7 cellular contexts compared by ENCODE assay signal in the genomic region with DNA sequence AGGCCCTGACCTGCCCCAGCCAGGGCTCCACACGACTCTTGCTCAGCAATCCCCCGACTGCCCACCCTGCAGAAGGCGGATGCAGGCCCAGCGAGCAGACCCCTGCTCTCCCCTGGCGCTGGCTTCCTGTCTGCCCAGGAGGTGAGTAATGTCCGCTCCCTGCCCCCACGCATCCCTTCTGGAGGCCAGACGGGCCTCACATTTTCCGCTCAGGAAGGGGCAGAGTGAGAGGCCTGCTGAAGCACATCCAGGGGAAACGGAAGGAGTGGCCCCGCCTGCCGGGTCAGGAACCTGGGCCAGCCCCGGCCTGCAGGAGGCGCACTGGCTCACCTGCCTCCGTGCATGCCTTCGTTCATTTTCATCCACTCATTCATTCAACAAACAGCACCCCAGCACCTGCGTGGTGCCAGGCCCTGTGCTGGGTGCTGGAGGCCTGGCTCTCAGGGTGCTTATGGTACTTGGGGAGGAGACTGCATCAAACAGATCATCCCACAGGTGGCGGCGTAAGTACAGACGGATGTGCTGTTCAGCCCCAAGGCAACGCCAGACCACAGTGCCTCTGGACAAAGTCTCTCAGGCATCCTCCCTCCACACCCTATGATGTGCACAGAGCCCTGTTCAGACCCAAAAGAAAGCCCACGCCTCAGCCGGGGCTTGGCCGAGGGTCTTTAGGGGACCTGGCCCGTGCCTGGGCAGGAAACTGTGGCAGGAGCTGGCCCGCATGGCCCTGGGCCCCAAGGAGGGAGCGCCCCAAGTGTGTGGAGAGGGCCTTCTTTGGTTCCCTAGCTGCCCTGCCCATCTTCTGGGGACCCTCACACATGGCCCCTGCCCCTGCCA.
DNase-seq lines count a peak whose midpoint lies in the region; ATAC-seq and TF ChIP-seq lines count a peak whose summit lies in the region.

No MANE protein-coding gene starts in this region.

- 47 to 60% (median 49%) methylated on average over 14 to 27 of the region's 27 CpGs for WGBS in adrenal gland, 4 donors

- H4K20me1 ChIP-seq in Loucy (ENCODE audit: insufficient read depth, low read length, poor library complexity, severe bottlenecking), result peaks cover 89% of the 10 kb centered on the region

- no peaks in the 10 kb centered on the region for H3K9me3 Mint-ChIP-seq in stimulated activated naive CD8-positive, alpha-beta T cell treated with anti-CD3 and anti-CD28 coated beads, Interleukin-15, Interleukin-2, amounts not matched to agents 100 ng/mL and 50 ng/mL, for 24 hours

- H3K27ac Mint-ChIP-seq in stimulated activated naive CD8-positive, alpha-beta T cell treated with anti-CD3 and anti-CD28 coated beads, Interleukin-15, Interleukin-2, amounts not matched to agents 100 ng/mL and 50 ng/mL, for 24 hours, result peak overlapping the region; percentile 75

- H3K9me3 ChIP-seq in Loucy (ENCODE audit: insufficient read depth, low read depth, low read length), result no peaks in the 10 kb centered on the region
- H3K9me3 ChIP-seq in adrenal gland (replicated peaks in 1 of 3), result no peaks in the 10 kb centered on the region

- intact Hi-C loops in adrenal gland (cut with DNase I), result no loop called here

- no peak overlapping the region for H3K9ac ChIP-seq in Loucy (ENCODE audit: low read depth, low read length, poor library complexity, severe bottlenecking)

- no peak overlapping the region for H3K4me3 Mint-ChIP-seq in stimulated activated naive CD8-positive, alpha-beta T cell treated with anti-CD3 and anti-CD28 coated beads, Interleukin-15, Interleukin-2, amounts not matched to agents 100 ng/mL and 50 ng/mL, for 24 hours

- peaks cover 5% of the 10 kb centered on the region for H3K36me3 Mint-ChIP-seq in stimulated activated naive CD8-positive, alpha-beta T cell treated with anti-CD3 and anti-CD28 coated beads, Interleukin-15, Interleukin-2, amounts not matched to agents 100 ng/mL and 50 ng/mL, for 24 hours (ENCODE audit: low read depth)

- no peaks in the 10 kb centered on the region for H3K9me2 ChIP-seq in Loucy (replicated peaks; ENCODE audit: low read depth, low read length)

- H2AFZ ChIP-seq in Loucy (ENCODE audit: low read length), result no peak overlapping the region

- H3K36me3 ChIP-seq in GM06990 (ENCODE audit: control insufficient read depth, insufficient read depth, low read length), result peaks cover 8% of the 10 kb centered on the region
- peaks cover 87% of the 10 kb centered on the region; the same call in 1 of the 2 replicates for H3K36me3 ChIP-seq in Loucy (ENCODE audit: insufficient read depth, low read length)
- H3K36me3 ChIP-seq in adrenal gland (replicated peaks in 1 of 2), result peaks cover 0 to 10% of the 10 kb centered on the region in 2 donors

- no peaks in the 10 kb centered on the region for H3K27me3 ChIP-seq in GM06990 (replicated peaks; ENCODE audit: control insufficient read depth, insufficient read depth, low read length)
- H3K27me3 ChIP-seq in Loucy (ENCODE audit: insufficient read depth, low read length, poor library complexity, severe bottlenecking), result no peaks in the 10 kb centered on the region
- H3K27me3 ChIP-seq in adrenal gland, result no peaks in the 10 kb centered on the region

- H3K4me3 ChIP-seq in GM06990 (replicated peaks; ENCODE audit: low read depth, low read length) (no peak overlapping the region), Loucy (ENCODE audit: low read length, poor library complexity, severe bottlenecking) (no peak overlapping the region), adrenal gland (no peak overlapping the region)

- H3K4me1 ChIP-seq in Loucy (ENCODE audit: insufficient read depth, low read length, poor library complexity, severe bottlenecking) (no peaks in the 10 kb centered on the region), adrenal gland (replicated peaks in 1 of 2) (peaks cover 36 to 83% of the 10 kb centered on the region in 2 donors)

- H3F3A ChIP-seq in Loucy (ENCODE audit: low read depth), result no peaks in the 10 kb centered on the region

- H3K4me1 Mint-ChIP-seq in stimulated activated naive CD8-positive, alpha-beta T cell treated with anti-CD3 and anti-CD28 coated beads, Interleukin-15, Interleukin-2, amounts not matched to agents 100 ng/mL and 50 ng/mL, for 24 hours (ENCODE audit: low read depth), result peaks cover 4% of the 10 kb centered on the region

- TF ChIP-seq POLR2A in adrenal gland (IDR thresholded peaks at IDR 0.05), result no peak

- no peak overlapping the region for H3K4me2 ChIP-seq in Loucy (ENCODE audit: low read depth, low read length, poor library complexity, severe bottlenecking)

- TF ChIP-seq CTCF in GM06990 (IDR thresholded peaks at IDR 0.05; ENCODE audit: insufficient read depth, low read length, poor library complexity, severe bottlenecking), result peak; percentile 74
- peak; percentile 60 for TF ChIP-seq CTCF in Loucy (conservative IDR thresholded peaks at IDR 0.05; ENCODE audit: low read length)
- peak in 5 of 6 experiments; percentile 25 to 59 (median 47) for TF ChIP-seq CTCF in adrenal gland (IDR thresholded peaks at IDR 0.05)

- peaks cover 97% of the 10 kb centered on the region for H3K79me2 ChIP-seq in Loucy (ENCODE audit: insufficient read depth, low read length)

- no peak for ATAC-seq in GM19328 (IDR thresholded peaks at IDR 0.05; ENCODE audit: unreplicated experiment)

- H3K27ac ChIP-seq in adrenal gland, result peak overlapping the region in 4 of 5 donors; percentile 41 to 92 (median 68)

- no peak for DNase-seq in GM06990 (ENCODE audit: extremely low read depth, insufficient read length)
- peak; percentile 66 to 89 (median 79) for DNase-seq in adrenal gland
- peak; percentile 64 for DNase-seq in hepatic stellate cell (ENCODE audit: low spot score)
- no peak for DNase-seq in activated effector memory CD4-positive, alpha-beta T cell treated with anti-CD3 and anti-CD28 coated beads, Interleukin-2, amount 50 U/mL, for 16 hours

- no peaks in the 10 kb centered on the region for H3K27me3 Mint-ChIP-seq in stimulated activated naive CD8-positive, alpha-beta T cell treated with anti-CD3 and anti-CD28 coated beads, Interleukin-15, Interleukin-2, amounts not matched to agents 100 ng/mL and 50 ng/mL, for 24 hours

Comparison
In these comparisons a context has a peak if more than half of its experiments do, and no peak if none do; other contexts are left out.
1. DNase-seq: peak in adrenal gland (7 of 7) and hepatic stellate cell (single experiment); none in GM06990 (single experiment) and activated effector memory CD4-positive, alpha-beta T cell treated with anti-CD3 and anti-CD28 coated beads, Interleukin-2, amount 50 U/mL, for 16 hours (single experiment).
2. Peak in every context shown above with its lines, with median percentiles within 50 percentile points of each other: CTCF ChIP-seq.